Comparison of ENCODE assay signal across 16 cellular contexts in the genomic region with DNA sequence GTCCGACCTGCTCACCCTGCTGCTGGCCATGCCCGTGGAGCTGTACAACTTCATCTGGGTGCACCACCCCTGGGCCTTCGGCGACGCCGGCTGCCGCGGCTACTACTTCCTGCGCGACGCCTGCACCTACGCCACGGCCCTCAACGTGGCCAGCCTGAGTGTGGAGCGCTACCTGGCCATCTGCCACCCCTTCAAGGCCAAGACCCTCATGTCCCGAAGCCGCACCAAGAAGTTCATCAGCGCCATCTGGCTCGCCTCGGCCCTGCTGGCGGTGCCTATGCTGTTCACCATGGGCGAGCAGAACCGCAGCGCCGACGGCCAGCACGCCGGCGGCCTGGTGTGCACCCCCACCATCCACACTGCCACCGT. TPM values are rescaled to one million over a fixed set of nuclear protein-coding genes. Genes with fewer than 3 reads are reported as not detected.
DNase-seq lines count a peak whose midpoint lies in the region; ATAC-seq, FAIRE-seq and TF ChIP-seq lines count a peak whose summit lies in the region.
"Had no signal": no experiment of that assay in that cellular context is flagged by ENCODE, and none has a peak within 500 bp of the region (broad histone marks: within the 10 kb centered on the region; RNA-seq: fewer than 3 reads in every experiment).

No MANE protein-coding gene starts in this region.

- no peak overlapping the region for H2BK15ac ChIP-seq in H9 (ENCODE audit: low read depth, low read length)

- no peak overlapping the region for H2BK120ac ChIP-seq in H9 (ENCODE audit: low read depth, low read length, poor library complexity, severe bottlenecking)

- no peaks in the 10 kb centered on the region for H3K9me3 ChIP-seq in H9 (ENCODE audit: control insufficient read depth, low read depth, low read length)
- H3K9me3 ChIP-seq in HUES6 (ENCODE audit: control insufficient read depth, insufficient read depth, low read depth, low read length): no peaks in the 10 kb centered on the region
- no peaks in the 10 kb centered on the region for H3K9me3 ChIP-seq in RWPE2 (ENCODE audit: severe bottlenecking)
- no peaks in the 10 kb centered on the region for H3K9me3 ChIP-seq in kidney (ENCODE audit: control insufficient read depth in 1 of 2, low read length in 2 of 2)
- H3K9me3 ChIP-seq: BE2C, colonic mucosa had no signal

- no peaks in the 10 kb centered on the region for H3K36me3 ChIP-seq in HUES6 (ENCODE audit: control insufficient read depth, insufficient read depth, low read length)
- no peaks in the 10 kb centered on the region for H3K36me3 ChIP-seq in RWPE2 (ENCODE audit: low read depth)
- no peaks in the 10 kb centered on the region for H3K36me3 ChIP-seq in kidney (ENCODE audit: control insufficient read depth in 1 of 2, insufficient read depth in 2 of 2, low read length in 2 of 2)
- H3K36me3 ChIP-seq: BE2C, colonic mucosa had no signal

- no peak overlapping the region for H3K23ac ChIP-seq in H9 (ENCODE audit: insufficient read length, low read depth, low read length)

- intact Hi-C loops in kidney (cut with DNase I): no loop called here

- H4K5ac ChIP-seq in H9 (ENCODE audit: insufficient read length, low read depth, low read length): no peak overlapping the region

- no peak overlapping the region; a peak in 1 of 7 replicates for H3K27ac Mint-ChIP-seq in H9

- H3K79me2 ChIP-seq in H9 (ENCODE audit: insufficient read depth, low read length): no peaks in the 10 kb centered on the region

- no peak overlapping the region for H3K4ac ChIP-seq in H9 (ENCODE audit: low read depth, low read length)

- no peak overlapping the region for H2BK5ac ChIP-seq in H9 (ENCODE audit: insufficient read length, low read length)

- peak overlapping the region; percentile 22 for H3K4me2 ChIP-seq in H9 (ENCODE audit: insufficient read depth, insufficient read length, low read length)

- no peak overlapping the region for H2BK20ac ChIP-seq in H9 (ENCODE audit: low read depth, low read length, poor library complexity, severe bottlenecking)

- peaks cover 15% of the 10 kb centered on the region for H3K23me2 ChIP-seq in H9 (ENCODE audit: insufficient read length, low read depth, low read length, poor library complexity, severe bottlenecking)

- H3K27ac ChIP-seq in H9 (ENCODE audit: insufficient read length, low read depth, low read length) (no peak overlapping the region), HUES6 (ENCODE audit: low read depth, low read length) (no peak overlapping the region), RWPE2 (ENCODE audit: poor library complexity, severe bottlenecking) (no peak overlapping the region), kidney (ENCODE audit: low read depth in 2 of 2, low read length in 2 of 2) (no peak overlapping the region)
- H3K27ac ChIP-seq: colonic mucosa, foreskin keratinocyte had no signal

- peaks cover 0 to 2% of the 10 kb centered on the region in 2 experiments; a peak in 1 of 5 replicates for H3K9me3 Mint-ChIP-seq in H9

- TF ChIP-seq CTCF in H9 (conservative IDR thresholded peaks at IDR 0.05): no peak
- no peak for TF ChIP-seq CTCF in RWPE2 (IDR thresholded peaks at IDR 0.05; ENCODE audit: poor library complexity, severe bottlenecking)
- no peak for TF ChIP-seq CTCF in kidney (IDR thresholded peaks at IDR 0.05; ENCODE audit: borderline replicate concordance, extremely low read depth, insufficient read depth)

- H3K36me3 Mint-ChIP-seq in H9 (ENCODE audit: insufficient read depth in 1 of 3, low read depth in 3 of 3): no peaks in the 10 kb centered on the region

- no peak overlapping the region; the same call in 1 of the 2 replicates for H3K14ac ChIP-seq in H9 (ENCODE audit: insufficient read depth, low read length)

- ATAC-seq in RWPE2 (ENCODE audit: low read depth): no peak
- ATAC-seq: foreskin keratinocyte, left lobe of liver had no signal

- peaks cover 6% of the 10 kb centered on the region for H4K20me1 ChIP-seq in H9 (ENCODE audit: control insufficient read depth, insufficient read depth, insufficient read length)

- H3K56ac ChIP-seq in H9 (ENCODE audit: insufficient read length, low read depth, low read length): no peak overlapping the region

- no peak overlapping the region for H2AFZ ChIP-seq in H9 (ENCODE audit: low read length)

- H3K9ac ChIP-seq in H9 (ENCODE audit: extremely low read depth, insufficient read length, low read length): no peak overlapping the region
- H3K9ac ChIP-seq in HUES6 (ENCODE audit: low read length): no peak overlapping the region
- H3K9ac ChIP-seq in kidney (ENCODE audit: low read length in 2 of 2): no peak overlapping the region

- H3K27me3 ChIP-seq in H9 (ENCODE audit: insufficient read depth, low read length) (peaks cover 12% of the 10 kb centered on the region; the same call in 1 of the 2 replicates), HUES6 (ENCODE audit: control insufficient read depth, insufficient read depth, low read length) (peaks cover 88% of the 10 kb centered on the region), RWPE2 (ENCODE audit: insufficient read depth, poor library complexity, severe bottlenecking) (peaks cover 26% of the 10 kb centered on the region)

- no peak overlapping the region for H4K91ac ChIP-seq in H9 (ENCODE audit: insufficient read length, low read depth, low read length)

- no peaks in the 10 kb centered on the region for H3K4me1 ChIP-seq in H9 (ENCODE audit: insufficient read depth, low read length)
- peaks cover 8% of the 10 kb centered on the region for H3K4me1 ChIP-seq in HUES6 (ENCODE audit: control insufficient read depth, insufficient read depth, low read length)
- peaks cover 41% of the 10 kb centered on the region for H3K4me1 ChIP-seq in RWPE2 (ENCODE audit: insufficient read depth, poor library complexity, severe bottlenecking)
- no peaks in the 10 kb centered on the region for H3K4me1 ChIP-seq in kidney (ENCODE audit: control insufficient read depth in 1 of 2, insufficient read depth in 1 of 2, low read depth in 1 of 2, low read length in 2 of 2)
- H3K4me1 ChIP-seq: BE2C, colonic mucosa had no signal

- WGBS in H9 (ENCODE audit: extremely low coverage, insufficient read length, low lambda C conversion rate): no CpG with 5 or more reads among the region's 30 CpGs

- H3K4me3 Mint-ChIP-seq in H9: peak overlapping the region in 1 of 2 experiments; percentile 48; a peak in 1 of 5 replicates

- H2AK5ac ChIP-seq in H9 (ENCODE audit: insufficient read length, low read length): no peak overlapping the region

- DNase-seq in H9 (no peak), RWPE2 (ENCODE audit: low spot score) (no peak), kidney (peak; percentile 67), SK-N-DZ (ENCODE audit: low spot score) (no peak), superior temporal gyrus (ENCODE audit: extremely low spot score) (no peak)
- no peak for DNase-seq in stimulated activated CD8-positive, alpha-beta memory T cell treated with anti-CD3 and anti-CD28 coated beads, Interleukin-4, amount 100 ng/mL, for 48 hours
- DNase-seq: activated CD4-positive, CD25-positive, alpha-beta regulatory T cell; amniotic stem cell; BE2C; colonic mucosa; NCI-H1092; stimulated activated CD4-positive, alpha-beta T cell treated with anti-CD3 and anti-CD28 coated beads, Interleukin-4, amount 100 ng/mL, for 1 hour; T-helper 2 cell had no signal

- H3K79me1 ChIP-seq in H9 (ENCODE audit: insufficient read depth, low read depth, low read length, poor library complexity, severe bottlenecking): no peaks in the 10 kb centered on the region

- no peak for FAIRE-seq in kidney (lab: Jason Lieb, UNC)

- H3K4me1 Mint-ChIP-seq in H9: peaks cover 5 to 12% of the 10 kb centered on the region in 2 experiments

- H3K18ac ChIP-seq in H9 (ENCODE audit: insufficient read length, low read depth, low read length): no peak overlapping the region

- no peak overlapping the region for H3T11ph ChIP-seq in H9 (ENCODE audit: low read length)

- peaks cover 78% of the 10 kb centered on the region for H3K27me3 Mint-ChIP-seq in H9 (ENCODE audit: low read depth)

- H2BK12ac ChIP-seq in H9 (ENCODE audit: insufficient read length, low read depth, low read length): no peak overlapping the region

- H3K4me3 ChIP-seq in HUES6 (ENCODE audit: low read depth, low read length) (peak overlapping the region; percentile 61; the same call in 1 of the 2 replicates), RWPE2 (ENCODE audit: severe bottlenecking) (peak overlapping the region; percentile 33), kidney (ENCODE audit: low read length in 2 of 2) (no peak overlapping the region)

- H4K8ac ChIP-seq in H9 (replicated peaks; ENCODE audit: insufficient read length, low read depth, low read length): no peak overlapping the region

RNA-seq across cellular contexts. Expression of gene NTSR1, which starts 0.9 kb away (rescaled TPM):
- total RNA-seq in H9 (2021): 0.07 and 0.11 TPM in 2 replicates
- total RNA-seq in kidney: 0.09 TPM
- not detected for polyA plus RNA-seq in kidney (ENCODE audit: insufficient read depth, low read depth, low replicate concordance)
- 0.64 and 0.86 TPM in 2 replicates for polyA plus RNA-seq in SK-N-DZ (2014; cell fraction: cytosol; rRNA removed)
- 1.0 and 1.5 TPM in 2 replicates for polyA plus RNA-seq in SK-N-DZ (2014; cell fraction: nucleus; rRNA removed)

Comparison
In these comparisons a context has a peak if more than half of its experiments do, and no peak if none do; other contexts are left out.
1. H3K4me3 ChIP-seq: peak in HUES6 (single experiment) and RWPE2 (single experiment); none in kidney (0 of 2).